Comparison of ENCODE assay signal across 6 cellular contexts in the genomic region with DNA sequence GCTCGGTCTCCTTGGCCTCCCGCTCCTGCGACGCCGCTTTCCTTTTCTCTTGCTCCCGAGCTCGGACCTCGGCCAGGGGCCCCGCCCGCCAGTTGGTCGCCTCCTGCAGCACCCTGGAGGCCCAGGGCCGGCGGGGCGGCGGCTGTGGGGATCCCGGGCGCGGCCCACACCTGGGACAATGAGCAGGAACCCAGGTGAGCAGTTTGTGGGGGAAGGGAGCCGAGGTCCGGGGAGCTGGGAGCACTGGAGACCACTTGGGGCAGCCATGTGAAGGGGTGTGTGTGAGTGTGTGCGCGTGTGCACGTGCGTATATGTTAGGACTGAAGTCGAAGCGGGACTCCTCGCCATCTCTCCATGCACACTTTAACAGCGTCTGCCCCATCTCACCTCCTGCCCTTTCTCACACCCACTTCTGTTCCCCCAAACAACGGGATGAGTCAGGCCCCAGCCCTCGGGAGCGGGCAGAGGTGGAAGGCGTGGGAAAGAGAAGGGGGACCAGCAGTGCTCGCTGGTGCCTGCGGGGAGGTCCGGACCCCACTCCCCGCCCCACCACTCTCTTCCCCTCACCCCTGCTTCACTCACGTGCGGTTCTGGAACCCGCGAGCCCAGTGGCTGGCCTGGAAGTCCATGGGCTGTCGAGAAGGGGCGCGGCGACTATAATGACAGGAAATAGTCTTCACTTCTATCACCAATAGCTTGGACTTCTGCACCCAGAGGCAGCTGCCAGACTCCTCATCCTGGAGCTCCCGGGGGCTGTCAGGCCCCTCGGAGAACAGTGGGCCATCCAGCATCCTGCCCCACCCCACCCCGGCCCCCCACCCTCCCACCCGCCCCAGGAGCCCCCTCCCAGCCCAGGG. TPM values are rescaled to one million over a fixed set of nuclear protein-coding genes. Genes with fewer than 3 reads are reported as not detected.
DNase-seq lines count a peak whose midpoint lies in the region; ATAC-seq, FAIRE-seq and TF ChIP-seq lines count a peak whose summit lies in the region.

No MANE protein-coding gene starts in this region.

- H3K4me1 Mint-ChIP-seq in activated CD8-positive, alpha-beta memory T cell treated with anti-CD3 and anti-CD28 coated beads, Interleukin-2, amount 10 ng/mL, durations not matched to agents 7 days and 5 days = peaks cover 34% of the 10 kb centered on the region

- peaks cover 47% of the 10 kb centered on the region for H3K27me3 Mint-ChIP-seq in activated CD8-positive, alpha-beta memory T cell treated with anti-CD3 and anti-CD28 coated beads, Interleukin-2, amount 10 ng/mL, durations not matched to agents 7 days and 5 days

- H3K9ac ChIP-seq in HepG2 (ENCODE audit: insufficient read depth, low read depth, low read length) = peak overlapping the region; percentile 53

- no peak overlapping the region for H3K27ac Mint-ChIP-seq in activated CD8-positive, alpha-beta memory T cell treated with anti-CD3 and anti-CD28 coated beads, Interleukin-2, amount 10 ng/mL, durations not matched to agents 7 days and 5 days

- no peak overlapping the region for H3K27ac ChIP-seq in HepG2 (ENCODE audit: extremely low read length, insufficient read depth, low read length)

- intact Hi-C loops in HepG2 (cut with micrococcal nuclease; ENCODE audit: unreplicated experiment) = loop anchor here (5.0 kb wide), 1 partner anchor 569 kb away; a partner anchor contains a TSS

- no TSS peak for BruUV-seq in HepG2 (replicated peaks; lab: Mats Ljungman, UMichigan)

- H3K27me3 ChIP-seq in HepG2 (ENCODE audit: control insufficient read depth in 1 of 2, insufficient read depth in 2 of 2, low read length in 2 of 2) = peaks cover 9 to 34% of the 10 kb centered on the region in 2 experiments; a peak in 4 of 5 replicates

- no peak for TF ChIP-seq CTCF in HepG2 (CRISPR knock-in tag; IDR thresholded peaks at IDR 0.05)

- no peaks in the 10 kb centered on the region; the same call in 1 of the 2 replicates for H4K20me1 ChIP-seq in HepG2 (ENCODE audit: insufficient read depth, low read length)

- POLR2A ChIA-PET in HepG2 (lab: Yijun Ruan, JAX) (interaction anchor here (1.0 to 3.3 kb wide), 12 partner anchors 11 to 132 kb away, joined by 3 to 13 read pairs (median 4); a partner anchor contains a TSS), HEK293T (lab: Yijun Ruan, JAX) (interaction anchor here (1.0 to 2.2 kb wide), 3 partner anchors 12 to 132 kb away, joined by 5 to 7 read pairs (median 5); no protein-coding TSS in a partner anchor)

- peaks cover 61% of the 10 kb centered on the region for H3K4me1 ChIP-seq in HepG2 (ENCODE audit: insufficient read depth, low read length)

- in situ Hi-C loops in HepG2 (cut with HindIII; ENCODE audit: extremely low pct_ligation_motif_present, low pct_unique_long_range_greater_than_20kb) = no loop called here

- H3K79me2 ChIP-seq in HepG2 (ENCODE audit: insufficient read depth, low read length) = no peaks in the 10 kb centered on the region

- peak overlapping the region; percentile 65 for H3K4me3 Mint-ChIP-seq in activated CD8-positive, alpha-beta memory T cell treated with anti-CD3 and anti-CD28 coated beads, Interleukin-2, amount 10 ng/mL, durations not matched to agents 7 days and 5 days

- no peak for TF ChIP-seq EP300 in HepG2 (IDR thresholded peaks at IDR 0.05; ENCODE audit: low read depth in 2 of 2, low read length in 2 of 2)
- no peak for TF ChIP-seq EP300 in HepG2 (CRISPR knock-in tag; IDR thresholded peaks at IDR 0.05; ENCODE audit: borderline replicate concordance)

- DNase-seq in stimulated activated CD4-positive, alpha-beta T cell treated with anti-CD3 and anti-CD28 coated beads, Interleukin-1b, Interleukin-23, amount 100 ng/mL, for 48 hours = peak; percentile 13
- no peak for DNase-seq in stimulated activated CD4-positive, alpha-beta T cell treated with anti-CD3 and anti-CD28 coated beads, Interleukin-4, amount 100 ng/mL, for 4 hours
- peak; percentile 49 for DNase-seq in activated CD8-positive, alpha-beta memory T cell treated with anti-CD3 and anti-CD28 coated beads, Interleukin-2, amount 10 ng/mL, durations not matched to agents 7 days and 5 days
- DNase-seq in HepG2 (ENCODE audit: low spot score) (no peak), NCI-H1694 treated with DMSO at 0.1 percent for 48 hours (lab: John Stamatoyannopoulos, UW) (no peak), HEK293T (ENCODE audit: extremely low spot score) (no peak)

- no peak for TF ChIP-seq POLR2A in HepG2 (IDR thresholded peaks at IDR 0.05; ENCODE audit: insufficient read depth in 1 of 2, low read depth in 2 of 2, low read length in 2 of 2)

- no peaks in the 10 kb centered on the region for H3K9me3 Mint-ChIP-seq in activated CD8-positive, alpha-beta memory T cell treated with anti-CD3 and anti-CD28 coated beads, Interleukin-2, amount 10 ng/mL, durations not matched to agents 7 days and 5 days (ENCODE audit: low read depth)

- FAIRE-seq in HepG2 (lab: Jason Lieb, UNC) = no peak

- H3K9me3 ChIP-seq in HepG2 (ENCODE audit: low read length) = no peaks in the 10 kb centered on the region

- no peak for TF ChIP-seq RAD21 in HepG2 (CRISPR knock-in tag; IDR thresholded peaks at IDR 0.05)

- peak overlapping the region; percentile 95 for H3K4me2 ChIP-seq in HepG2 (ENCODE audit: low read depth, low read length)

- CTCF ChIA-PET in activated CD8-positive, alpha-beta memory T cell treated with anti-CD3 and anti-CD28 coated beads, Interleukin-2, amount 10 ng/mL, durations not matched to agents 7 days and 5 days (lab: Charles Lee) = interaction anchor here (0.9 to 31.7 kb wide), 15 partner anchors 16 to 237 kb away, joined by 3 to 921 read pairs (median 11); a partner anchor contains a TSS
- CTCF ChIA-PET in HepG2 (lab: Yijun Ruan, JAX; ENCODE audit: low intra/inter-chr PET ratio, low total read pairs) = interaction anchor here (0.9 to 3.7 kb wide), 4 partner anchors 10 to 44 kb away, joined by 3 to 15 read pairs (median 3); a partner anchor contains a TSS
- CTCF ChIA-PET in HEK293T (lab: Yijun Ruan, JAX) = interaction anchor here (1.1 to 4.5 kb wide), 2 partner anchors 11 to 90 kb away, joined by 5 to 26 read pairs; no protein-coding TSS in a partner anchor

- H2AFZ ChIP-seq in HepG2 (ENCODE audit: low read length) = no peak overlapping the region

- peaks cover 8 to 16% of the 10 kb centered on the region in 2 experiments; a peak in 4 of 5 replicates for H3K36me3 ChIP-seq in HepG2 (replicated peaks in 1 of 2; ENCODE audit: control insufficient read depth in 1 of 2, insufficient read depth in 2 of 2, low read length in 2 of 2)

- H3K4me3 ChIP-seq in HepG2 (replicated peaks in 1 of 3; ENCODE audit: insufficient read depth in 1 of 3, low read depth in 2 of 3, low read length in 3 of 3) = peak overlapping the region; percentile 42 to 75 (median 58); a peak in 5 of 6 replicates

- peak; percentile 17 for ATAC-seq in activated CD8-positive, alpha-beta memory T cell treated with anti-CD3 and anti-CD28 coated beads, Interleukin-2, amount 10 ng/mL, durations not matched to agents 7 days and 5 days
- peak; percentile 16 for ATAC-seq in HepG2

- peaks cover 20% of the 10 kb centered on the region for H3K36me3 Mint-ChIP-seq in activated CD8-positive, alpha-beta memory T cell treated with anti-CD3 and anti-CD28 coated beads, Interleukin-2, amount 10 ng/mL, durations not matched to agents 7 days and 5 days

- WGBS in HepG2 (ENCODE audit: low lambda C conversion rate) = 0% methylated on average over 14 of the region's 48 CpGs

RNA-seq across cellular contexts. Expression of a gene that starts 0.5 kb away (rescaled TPM):
- total RNA-seq in activated CD8-positive, alpha-beta memory T cell treated with anti-CD3 and anti-CD28 coated beads, Interleukin-2, amount 10 ng/mL, durations not matched to agents 7 days and 5 days = under 1 TPM; 0.38 to 0.66 TPM
- total RNA-seq in HepG2 (2016; rRNA removed; fragmentation: Illumina TruSeq; extraction: Trizol) = 0.51 and 0.53 TPM in 2 replicates
- 0.20 TPM in 1 of 2 replicates, not detected in the other for total RNA-seq in HepG2 (2016; cell fraction: cytosol; rRNA removed; fragmentation: Illumina TruSeq; extraction: Trizol; ENCODE audit: low read depth)
- 0.43 and 0.54 TPM in 2 replicates for total RNA-seq in HepG2 (2016; cell fraction: insoluble cytoplasmic fraction; rRNA removed; fragmentation: Illumina TruSeq; extraction: Trizol)
- total RNA-seq in HepG2 (2016; cell fraction: membrane; rRNA removed; fragmentation: Illumina TruSeq; extraction: Trizol) = 0.46 and 0.52 TPM in 2 replicates
- total RNA-seq in HepG2 (2016; cell fraction: nucleus; rRNA removed; fragmentation: Illumina TruSeq; extraction: Trizol) = 0.34 and 0.62 TPM in 2 replicates
- polyA plus RNA-seq in HepG2 (2011; rRNA removed) = 0.24 and 0.33 TPM in 2 replicates
- polyA plus RNA-seq in HepG2 (2011; cell fraction: cytosol; rRNA removed) = 0.21 and 0.34 TPM in 2 replicates
- 0.47 and 0.83 TPM in 2 replicates for polyA plus RNA-seq in HepG2 (2011; cell fraction: nucleus; rRNA removed)
- 0.48 and 0.69 TPM in 2 replicates for polyA plus RNA-seq in HepG2 (2012)
- 0.20 and 0.28 TPM in 2 replicates for polyA plus RNA-seq in HepG2 (2016; cell fraction: cytosol; fragmentation: Illumina TruSeq; extraction: Trizol; ENCODE audit: low read depth)
- 0.58 and 0.73 TPM in 2 replicates for polyA plus RNA-seq in HepG2 (2016; cell fraction: insoluble cytoplasmic fraction; fragmentation: Illumina TruSeq; extraction: Trizol; ENCODE audit: low read depth)
- 0.48 and 0.58 TPM in 2 replicates for polyA plus RNA-seq in HepG2 (2016; cell fraction: membrane; fragmentation: Illumina TruSeq; extraction: Trizol; ENCODE audit: low read depth)
- polyA plus RNA-seq in HepG2 (2016; cell fraction: nucleus; fragmentation: Illumina TruSeq; extraction: Trizol; ENCODE audit: insufficient read depth, low read depth) = 1.2 and 1.3 TPM in 2 replicates
- polyA minus RNA-seq in HepG2 (2011; rRNA and poly(A)+ RNA removed; ENCODE audit: low replicate concordance) = 0.46 and 5.3 TPM in 2 replicates
- 0.44 and 0.49 TPM in 2 replicates for polyA minus RNA-seq in HepG2 (2011; cell fraction: cytosol; rRNA and poly(A)+ RNA removed)
- 0.25 and 0.39 TPM in 2 replicates for polyA minus RNA-seq in HepG2 (2011; cell fraction: nucleus; rRNA and poly(A)+ RNA removed)

RNA-seq across cellular contexts. Expression of a gene that starts 19.9 kb away (rescaled TPM):
- 10 to 100 TPM; 58.9 to 66.0 TPM for total RNA-seq in activated CD8-positive, alpha-beta memory T cell treated with anti-CD3 and anti-CD28 coated beads, Interleukin-2, amount 10 ng/mL, durations not matched to agents 7 days and 5 days
- 32.8 and 37.6 TPM in 2 replicates for total RNA-seq in HepG2 (2016; rRNA removed; fragmentation: Illumina TruSeq; extraction: Trizol)
- 9.1 and 11.2 TPM in 2 replicates for total RNA-seq in HepG2 (2016; cell fraction: cytosol; rRNA removed; fragmentation: Illumina TruSeq; extraction: Trizol; ENCODE audit: low read depth)
- 30.6 and 39.9 TPM in 2 replicates for total RNA-seq in HepG2 (2016; cell fraction: insoluble cytoplasmic fraction; rRNA removed; fragmentation: Illumina TruSeq; extraction: Trizol)
- total RNA-seq in HepG2 (2016; cell fraction: membrane; rRNA removed; fragmentation: Illumina TruSeq; extraction: Trizol) = 19.3 and 21.1 TPM in 2 replicates
- 16.7 and 19.6 TPM in 2 replicates for total RNA-seq in HepG2 (2016; cell fraction: nucleus; rRNA removed; fragmentation: Illumina TruSeq; extraction: Trizol)
- polyA plus RNA-seq in HepG2 (2011; rRNA removed) = 21.2 and 26.1 TPM in 2 replicates
- 18.5 and 26.3 TPM in 2 replicates for polyA plus RNA-seq in HepG2 (2011; cell fraction: cytosol; rRNA removed)
- 8.8 and 11.6 TPM in 2 replicates for polyA plus RNA-seq in HepG2 (2011; cell fraction: nucleus; rRNA removed)
- polyA plus RNA-seq in HepG2 (2012) = 20.2 and 21.7 TPM in 2 replicates
- 7.6 and 8.8 TPM in 2 replicates for polyA plus RNA-seq in HepG2 (2016; cell fraction: cytosol; fragmentation: Illumina TruSeq; extraction: Trizol; ENCODE audit: low read depth)
- polyA plus RNA-seq in HepG2 (2016; cell fraction: insoluble cytoplasmic fraction; fragmentation: Illumina TruSeq; extraction: Trizol; ENCODE audit: low read depth) = 38.7 and 40.2 TPM in 2 replicates
- 14.5 and 16.2 TPM in 2 replicates for polyA plus RNA-seq in HepG2 (2016; cell fraction: membrane; fragmentation: Illumina TruSeq; extraction: Trizol; ENCODE audit: low read depth)
- polyA plus RNA-seq in HepG2 (2016; cell fraction: nucleus; fragmentation: Illumina TruSeq; extraction: Trizol; ENCODE audit: insufficient read depth, low read depth) = 24.6 and 24.9 TPM in 2 replicates
- polyA minus RNA-seq in HepG2 (2011; rRNA and poly(A)+ RNA removed; ENCODE audit: low replicate concordance) = 11.5 and 73.4 TPM in 2 replicates
- 7.8 and 9.5 TPM in 2 replicates for polyA minus RNA-seq in HepG2 (2011; cell fraction: cytosol; rRNA and poly(A)+ RNA removed)
- 11.6 TPM in 2 replicates for polyA minus RNA-seq in HepG2 (2011; cell fraction: nucleus; rRNA and poly(A)+ RNA removed)

RNA-seq across cellular contexts. Expression of a gene that starts 20.6 kb away (rescaled TPM):
- 1 to 10 TPM in 1 of 2 experiments, under 1 TPM in 1; 0.87 to 1.2 TPM for total RNA-seq in activated CD8-positive, alpha-beta memory T cell treated with anti-CD3 and anti-CD28 coated beads, Interleukin-2, amount 10 ng/mL, durations not matched to agents 7 days and 5 days
- not detected in 2 replicates for total RNA-seq in HepG2 (2016; rRNA removed; fragmentation: Illumina TruSeq; extraction: Trizol)
- not detected in 2 replicates for total RNA-seq in HepG2 (2016; cell fraction: cytosol; rRNA removed; fragmentation: Illumina TruSeq; extraction: Trizol; ENCODE audit: low read depth)
- not detected in 2 replicates for total RNA-seq in HepG2 (2016; cell fraction: insoluble cytoplasmic fraction; rRNA removed; fragmentation: Illumina TruSeq; extraction: Trizol)
- not detected in 2 replicates for total RNA-seq in HepG2 (2016; cell fraction: membrane; rRNA removed; fragmentation: Illumina TruSeq; extraction: Trizol)
- not detected in 2 replicates for total RNA-seq in HepG2 (2016; cell fraction: nucleus; rRNA removed; fragmentation: Illumina TruSeq; extraction: Trizol)
- not detected in 2 replicates for polyA plus RNA-seq in HepG2 (2011; rRNA removed)
- not detected in 2 replicates for polyA plus RNA-seq in HepG2 (2011; cell fraction: cytosol; rRNA removed)
- polyA plus RNA-seq in HepG2 (2011; cell fraction: nucleus; rRNA removed) = not detected in 2 replicates
- not detected in 2 replicates for polyA plus RNA-seq in HepG2 (2012)
- polyA plus RNA-seq in HepG2 (2016; cell fraction: cytosol; fragmentation: Illumina TruSeq; extraction: Trizol; ENCODE audit: low read depth) = not detected in 2 replicates
- polyA plus RNA-seq in HepG2 (2016; cell fraction: insoluble cytoplasmic fraction; fragmentation: Illumina TruSeq; extraction: Trizol; ENCODE audit: low read depth) = not detected in 2 replicates
- not detected in 2 replicates for polyA plus RNA-seq in HepG2 (2016; cell fraction: membrane; fragmentation: Illumina TruSeq; extraction: Trizol; ENCODE audit: low read depth)
- not detected in 2 replicates for polyA plus RNA-seq in HepG2 (2016; cell fraction: nucleus; fragmentation: Illumina TruSeq; extraction: Trizol; ENCODE audit: insufficient read depth, low read depth)
- polyA minus RNA-seq in HepG2 (2011; rRNA and poly(A)+ RNA removed; ENCODE audit: low replicate concordance) = not detected in 2 replicates
- not detected in 2 replicates for polyA minus RNA-seq in HepG2 (2011; cell fraction: cytosol; rRNA and poly(A)+ RNA removed)
- not detected in 2 replicates for polyA minus RNA-seq in HepG2 (2011; cell fraction: nucleus; rRNA and poly(A)+ RNA removed)

RNA-seq across cellular contexts. Expression of a gene that starts 27.2 kb away (rescaled TPM):
- total RNA-seq in activated CD8-positive, alpha-beta memory T cell treated with anti-CD3 and anti-CD28 coated beads, Interleukin-2, amount 10 ng/mL, durations not matched to agents 7 days and 5 days = 1 to 10 TPM; 2.0 to 4.4 TPM
- 0.09 TPM in 1 of 2 replicates, not detected in the other for total RNA-seq in HepG2 (2016; rRNA removed; fragmentation: Illumina TruSeq; extraction: Trizol)
- not detected in 2 replicates for total RNA-seq in HepG2 (2016; cell fraction: cytosol; rRNA removed; fragmentation: Illumina TruSeq; extraction: Trizol; ENCODE audit: low read depth)
- not detected in 2 replicates for total RNA-seq in HepG2 (2016; cell fraction: insoluble cytoplasmic fraction; rRNA removed; fragmentation: Illumina TruSeq; extraction: Trizol)
- 0.14 TPM in 1 of 2 replicates, not detected in the other for total RNA-seq in HepG2 (2016; cell fraction: membrane; rRNA removed; fragmentation: Illumina TruSeq; extraction: Trizol)
- total RNA-seq in HepG2 (2016; cell fraction: nucleus; rRNA removed; fragmentation: Illumina TruSeq; extraction: Trizol) = not detected in 2 replicates
- 0.05 and 0.12 TPM in 2 replicates for polyA plus RNA-seq in HepG2 (2011; rRNA removed)
- polyA plus RNA-seq in HepG2 (2011; cell fraction: cytosol; rRNA removed) = 0.04 and 0.08 TPM in 2 replicates
- polyA plus RNA-seq in HepG2 (2011; cell fraction: nucleus; rRNA removed) = 0.48 and 0.64 TPM in 2 replicates
- not detected in 2 replicates for polyA plus RNA-seq in HepG2 (2012)
- not detected in 2 replicates for polyA plus RNA-seq in HepG2 (2016; cell fraction: cytosol; fragmentation: Illumina TruSeq; extraction: Trizol; ENCODE audit: low read depth)
- not detected in 2 replicates for polyA plus RNA-seq in HepG2 (2016; cell fraction: insoluble cytoplasmic fraction; fragmentation: Illumina TruSeq; extraction: Trizol; ENCODE audit: low read depth)
- polyA plus RNA-seq in HepG2 (2016; cell fraction: membrane; fragmentation: Illumina TruSeq; extraction: Trizol; ENCODE audit: low read depth) = not detected in 2 replicates
- 0.21 and 0.33 TPM in 2 replicates for polyA plus RNA-seq in HepG2 (2016; cell fraction: nucleus; fragmentation: Illumina TruSeq; extraction: Trizol; ENCODE audit: insufficient read depth, low read depth)
- polyA minus RNA-seq in HepG2 (2011; rRNA and poly(A)+ RNA removed; ENCODE audit: low replicate concordance) = 0.18 and 1.6 TPM in 2 replicates
- polyA minus RNA-seq in HepG2 (2011; cell fraction: cytosol; rRNA and poly(A)+ RNA removed) = 1.8 TPM in 1 of 2 replicates, not detected in the other
- polyA minus RNA-seq in HepG2 (2011; cell fraction: nucleus; rRNA and poly(A)+ RNA removed) = not detected in 2 replicates

RNA-seq across cellular contexts. Expression of a gene that starts 41.4 kb away (rescaled TPM):
- 100 to 1,000 TPM in 1 of 2 experiments, 10 to 100 TPM in 1; 89.4 to 118 TPM for total RNA-seq in activated CD8-positive, alpha-beta memory T cell treated with anti-CD3 and anti-CD28 coated beads, Interleukin-2, amount 10 ng/mL, durations not matched to agents 7 days and 5 days
- 48.4 and 53.8 TPM in 2 replicates for total RNA-seq in HepG2 (2016; rRNA removed; fragmentation: Illumina TruSeq; extraction: Trizol)
- 12.0 and 15.8 TPM in 2 replicates for total RNA-seq in HepG2 (2016; cell fraction: cytosol; rRNA removed; fragmentation: Illumina TruSeq; extraction: Trizol; ENCODE audit: low read depth)
- 43.0 and 57.4 TPM in 2 replicates for total RNA-seq in HepG2 (2016; cell fraction: insoluble cytoplasmic fraction; rRNA removed; fragmentation: Illumina TruSeq; extraction: Trizol)
- 15.7 and 16.6 TPM in 2 replicates for total RNA-seq in HepG2 (2016; cell fraction: membrane; rRNA removed; fragmentation: Illumina TruSeq; extraction: Trizol)
- total RNA-seq in HepG2 (2016; cell fraction: nucleus; rRNA removed; fragmentation: Illumina TruSeq; extraction: Trizol) = 20.9 and 24.1 TPM in 2 replicates
- polyA plus RNA-seq in HepG2 (2011; rRNA removed) = 57.9 and 60.0 TPM in 2 replicates
- 60.3 and 60.4 TPM in 2 replicates for polyA plus RNA-seq in HepG2 (2011; cell fraction: cytosol; rRNA removed)
- polyA plus RNA-seq in HepG2 (2011; cell fraction: nucleus; rRNA removed) = 32.8 and 38.8 TPM in 2 replicates
- polyA plus RNA-seq in HepG2 (2012) = 39.0 and 41.4 TPM in 2 replicates
- polyA plus RNA-seq in HepG2 (2016; cell fraction: cytosol; fragmentation: Illumina TruSeq; extraction: Trizol; ENCODE audit: low read depth) = 11.9 and 13.5 TPM in 2 replicates
- polyA plus RNA-seq in HepG2 (2016; cell fraction: insoluble cytoplasmic fraction; fragmentation: Illumina TruSeq; extraction: Trizol; ENCODE audit: low read depth) = 76.4 and 85.2 TPM in 2 replicates
- 13.7 and 16.3 TPM in 2 replicates for polyA plus RNA-seq in HepG2 (2016; cell fraction: membrane; fragmentation: Illumina TruSeq; extraction: Trizol; ENCODE audit: low read depth)
- polyA plus RNA-seq in HepG2 (2016; cell fraction: nucleus; fragmentation: Illumina TruSeq; extraction: Trizol; ENCODE audit: insufficient read depth, low read depth) = 47.8 and 51.2 TPM in 2 replicates
- 62.5 and 183 TPM in 2 replicates for polyA minus RNA-seq in HepG2 (2011; rRNA and poly(A)+ RNA removed; ENCODE audit: low replicate concordance)
- polyA minus RNA-seq in HepG2 (2011; cell fraction: cytosol; rRNA and poly(A)+ RNA removed) = 19.9 and 22.8 TPM in 2 replicates
- 27.7 and 29.2 TPM in 2 replicates for polyA minus RNA-seq in HepG2 (2011; cell fraction: nucleus; rRNA and poly(A)+ RNA removed)

Comparison
In these comparisons a context has a peak if more than half of its experiments do, and no peak if none do; other contexts are left out.
1. DNase-seq: peak in stimulated activated CD4-positive, alpha-beta T cell treated with anti-CD3 and anti-CD28 coated beads, Interleukin-1b, Interleukin-23, amount 100 ng/mL, for 48 hours (single experiment) and activated CD8-positive, alpha-beta memory T cell treated with anti-CD3 and anti-CD28 coated beads, Interleukin-2, amount 10 ng/mL, durations not matched to agents 7 days and 5 days (single experiment); none in stimulated activated CD4-positive, alpha-beta T cell treated with anti-CD3 and anti-CD28 coated beads, Interleukin-4, amount 100 ng/mL, for 4 hours (0 of 2), HepG2 (single experiment), NCI-H1694 treated with DMSO at 0.1 percent for 48 hours (single experiment) and HEK293T (single experiment).